26 cellular contexts compared by ENCODE assay signal in genomic region chr3:127899200-127899599, GRCh38. TPM values are rescaled to one million over a fixed set of nuclear protein-coding genes. Genes with fewer than 3 reads are reported as not detected.
DNase-seq lines count a peak whose midpoint lies in the region; ATAC-seq, FAIRE-seq and TF ChIP-seq lines count a peak whose summit lies in the region.
"Had no signal": no experiment of that assay in that cellular context is flagged by ENCODE, and none has a peak within 500 bp of the region (broad histone marks: within the 10 kb centered on the region; RNA-seq: fewer than 3 reads in every experiment).

No MANE protein-coding gene starts in this region.

- H3K27ac ChIP-seq in H9 (ENCODE audit: insufficient read length, low read depth, low read length) = no peak overlapping the region
- H3K27ac ChIP-seq: BLaER1, RWPE1 had no signal

- no peak overlapping the region for H3K27ac Mint-ChIP-seq in H9
- no peak overlapping the region; the same call in 1 of the 2 replicates for H3K27ac Mint-ChIP-seq in WTC11
- H3K27ac Mint-ChIP-seq in stimulated activated naive B cell treated with anti-CD40 and anti-IgM and Interleukin-4, amounts not matched to agents 10 μg/mL and 1 μg/mL and 100 μg/mL, for 72 hours = peak overlapping the region; percentile 95
- H3K27ac Mint-ChIP-seq: CD4-positive, alpha-beta T cell; IgD-negative memory B cell had no signal

- WGBS in H9 (ENCODE audit: extremely low coverage, insufficient read length, low lambda C conversion rate) = no CpG with 5 or more reads among the region's 6 CpGs

- H3K4me2 ChIP-seq in H9 (ENCODE audit: insufficient read depth, insufficient read length, low read length) = no peak overlapping the region
- H3K4me2 ChIP-seq: SK-N-SH had no signal

- no peak for FAIRE-seq in urothelium cell line (lab: Jason Lieb, UNC)

- H3K9me3 Mint-ChIP-seq in H9 = no peaks in the 10 kb centered on the region; a peak in 1 of 5 replicates
- H3K9me3 Mint-ChIP-seq in WTC11 = peaks cover 13% of the 10 kb centered on the region
- peaks cover 3 to 5% of the 10 kb centered on the region in 2 donors for H3K9me3 Mint-ChIP-seq in stimulated activated naive B cell treated with anti-CD40 and anti-IgM and Interleukin-4, amounts not matched to agents 10 μg/mL and 1 μg/mL and 100 μg/mL, for 72 hours

- H3K4me1 Mint-ChIP-seq in H9 (peaks cover 2 to 7% of the 10 kb centered on the region in 2 experiments; a peak in 3 of 4 replicates), WTC11 (no peaks in the 10 kb centered on the region)
- H3K4me1 Mint-ChIP-seq in stimulated activated naive B cell treated with anti-CD40 and anti-IgM and Interleukin-4, amounts not matched to agents 10 μg/mL and 1 μg/mL and 100 μg/mL, for 72 hours = peaks cover 11 to 22% of the 10 kb centered on the region in 2 donors

- CTCF ChIA-PET in WTC11 (lab: Charles Lee) = interaction anchor here (0.8 to 1.3 kb wide), 5 partner anchors 61 to 324 kb away, joined by 3 to 7 read pairs (median 3); no protein-coding TSS in a partner anchor

- TF ChIP-seq CTCF in H9 (conservative IDR thresholded peaks at IDR 0.05) (no peak), WTC11 (IDR thresholded peaks at IDR 0.05) (no peak)

- H2BK5ac ChIP-seq in H9 (ENCODE audit: insufficient read length, low read length) = no peak overlapping the region

- no peak overlapping the region for H3K4ac ChIP-seq in H9 (ENCODE audit: low read depth, low read length)

- H3T11ph ChIP-seq in H9 (ENCODE audit: low read length) = no peak overlapping the region

- no peak overlapping the region for H2AFZ ChIP-seq in H9 (ENCODE audit: low read length)

- H3K79me2 ChIP-seq in H9 (ENCODE audit: insufficient read depth, low read length) = no peaks in the 10 kb centered on the region

- H4K8ac ChIP-seq in H9 (replicated peaks; ENCODE audit: insufficient read length, low read depth, low read length) = no peak overlapping the region

- no peak overlapping the region for H3K14ac ChIP-seq in H9 (ENCODE audit: insufficient read depth, low read length)

- H3K18ac ChIP-seq in H9 (ENCODE audit: insufficient read length, low read depth, low read length) = no peak overlapping the region

- peaks cover 3% of the 10 kb centered on the region for H3K27me3 Mint-ChIP-seq in H9 (ENCODE audit: low read depth)
- peaks cover 16% of the 10 kb centered on the region for H3K27me3 Mint-ChIP-seq in WTC11 (ENCODE audit: low read depth)
- peaks cover 0 to 18% of the 10 kb centered on the region in 2 donors for H3K27me3 Mint-ChIP-seq in stimulated activated naive B cell treated with anti-CD40 and anti-IgM and Interleukin-4, amounts not matched to agents 10 μg/mL and 1 μg/mL and 100 μg/mL, for 72 hours

- no peak overlapping the region for H2BK15ac ChIP-seq in H9 (ENCODE audit: low read depth, low read length)

- H3K9me3 ChIP-seq in H9 (ENCODE audit: control insufficient read depth, low read depth, low read length) = no peaks in the 10 kb centered on the region
- H3K9me3 ChIP-seq: BLaER1, SK-N-SH had no signal

- no peak overlapping the region for H2BK20ac ChIP-seq in H9 (ENCODE audit: low read depth, low read length, poor library complexity, severe bottlenecking)

- no peaks in the 10 kb centered on the region for H3K27me3 ChIP-seq in H9 (ENCODE audit: insufficient read depth, low read length)
- H3K27me3 ChIP-seq: BLaER1, MG63 had no signal

- H3K4me1 ChIP-seq in H9 (ENCODE audit: insufficient read depth, low read length) = no peaks in the 10 kb centered on the region

- H3K23ac ChIP-seq in H9 (ENCODE audit: insufficient read length, low read depth, low read length) = no peak overlapping the region

- H2BK12ac ChIP-seq in H9 (ENCODE audit: insufficient read length, low read depth, low read length) = no peak overlapping the region

- no peaks in the 10 kb centered on the region for H3K79me1 ChIP-seq in H9 (ENCODE audit: insufficient read depth, low read depth, low read length, poor library complexity, severe bottlenecking)

- no peak overlapping the region for H4K91ac ChIP-seq in H9 (ENCODE audit: insufficient read length, low read depth, low read length)

- no peak overlapping the region for H3K9ac ChIP-seq in H9 (ENCODE audit: extremely low read depth, insufficient read length, low read length)
- H3K9ac ChIP-seq: BLaER1, SK-N-SH had no signal

- peak; percentile 63; the same call in 1 of the 2 replicates for ATAC-seq in WTC11
- ATAC-seq in stimulated activated naive B cell treated with anti-CD40 and anti-IgM and Interleukin-4, amounts not matched to agents 10 μg/mL and 1 μg/mL and 100 μg/mL, for 72 hours (replicated peaks) = peak; percentile 7 to 16

- H2AK5ac ChIP-seq in H9 (ENCODE audit: insufficient read length, low read length) = no peak overlapping the region

- DNase-seq in H9 = peak; percentile 45
- DNase-seq in WTC11 (ENCODE audit: low spot score) = no peak
- peak; percentile 24 for DNase-seq in iPS-NIHi11 (ENCODE audit: low spot score)
- DNase-seq in stimulated activated naive B cell treated with anti-CD40 and anti-IgM and Interleukin-4, amounts not matched to agents 10 μg/mL and 1 μg/mL and 100 μg/mL, for 72 hours = no peak
- no peak for DNase-seq in AML-193 (lab: John Stamatoyannopoulos, UW)
- no peak for DNase-seq in urothelium cell line (ENCODE audit: low spot score)
- DNase-seq in T-helper 9 cell = no peak
- DNase-seq: CD4-positive, alpha-beta T cell; COR-L47; DND-41; GOT3; Kasumi-1; MG63; NCI-H1417; NCI-H187; NCI-H2107; NCI-H2227 treated with DMSO at 0.1 percent for 48 hours; NCI-H510A; NCI-H748 treated with DMSO at 0.1 percent for 48 hours; SIG-M5; SK-N-SH had no signal

- POLR2A ChIA-PET in WTC11 (lab: Charles Lee) = no interaction called here

- no peak overlapping the region for H3K56ac ChIP-seq in H9 (ENCODE audit: insufficient read length, low read depth, low read length)

- no peaks in the 10 kb centered on the region for H4K20me1 ChIP-seq in H9 (ENCODE audit: control insufficient read depth, insufficient read depth, insufficient read length)
- H4K20me1 ChIP-seq: BLaER1 had no signal

- H3K4me3 Mint-ChIP-seq in H9 (no peak overlapping the region), WTC11 (no peak overlapping the region)
- no peak overlapping the region for H3K4me3 Mint-ChIP-seq in stimulated activated naive B cell treated with anti-CD40 and anti-IgM and Interleukin-4, amounts not matched to agents 10 μg/mL and 1 μg/mL and 100 μg/mL, for 72 hours
- H3K4me3 Mint-ChIP-seq: CD4-positive, alpha-beta T cell had no signal

- H3K36me3 Mint-ChIP-seq in H9 (ENCODE audit: insufficient read depth in 1 of 3, low read depth in 3 of 3) (no peaks in the 10 kb centered on the region), WTC11 (no peaks in the 10 kb centered on the region)
- peaks cover 3 to 5% of the 10 kb centered on the region in 2 donors for H3K36me3 Mint-ChIP-seq in stimulated activated naive B cell treated with anti-CD40 and anti-IgM and Interleukin-4, amounts not matched to agents 10 μg/mL and 1 μg/mL and 100 μg/mL, for 72 hours

- no peaks in the 10 kb centered on the region for H3K23me2 ChIP-seq in H9 (ENCODE audit: insufficient read length, low read depth, low read length, poor library complexity, severe bottlenecking)

- H2BK120ac ChIP-seq in H9 (ENCODE audit: low read depth, low read length, poor library complexity, severe bottlenecking) = no peak overlapping the region

- no peak overlapping the region for H4K5ac ChIP-seq in H9 (ENCODE audit: insufficient read length, low read depth, low read length)

TF ChIP-seq in WTC11, 78 proteins besides CTCF, POLR2A, EP300 and RAD21 (continues in another document):
- TF ChIP-seq AFF4 (CRISPR knock-in tag; IDR thresholded peaks at IDR 0.05; ENCODE audit: borderline replicate concordance) = no peak
- no peak for TF ChIP-seq ETV6 (CRISPR knock-in tag; IDR thresholded peaks at IDR 0.05)
- TF ChIP-seq ESRRA (CRISPR knock-in tag; IDR thresholded peaks at IDR 0.05; ENCODE audit: borderline replicate concordance) = no peak
- no peak for TF ChIP-seq SP1 (CRISPR knock-in tag; conservative IDR thresholded peaks at IDR 0.05)
- no peak for TF ChIP-seq TP53 (CRISPR knock-in tag; IDR thresholded peaks at IDR 0.05)

RNA-seq across cellular contexts. Expression of gene KBTBD12, which starts 15.8 kb away (rescaled TPM):
- total RNA-seq in H9 (2021) (not detected in 2 replicates), WTC11 (2021) (0.22 to 0.66 TPM (median 0.30 TPM) in 3 replicates)
- total RNA-seq: A673; CD4-positive, alpha-beta T cell; G401 had no signal

Comparison
In these comparisons a context has a peak if more than half of its experiments do, and no peak if none do; other contexts are left out.
1. DNase-seq: peak in H9 (single experiment) and iPS-NIHi11 (single experiment); none in WTC11 (single experiment), stimulated activated naive B cell treated with anti-CD40 and anti-IgM and Interleukin-4, amounts not matched to agents 10 μg/mL and 1 μg/mL and 100 μg/mL, for 72 hours (single experiment), AML-193 (0 of 2), urothelium cell line (single experiment) and T-helper 9 cell (single experiment).